1 cellular context compared by ENCODE assay signal in genomic region chr19:14555918-14556661, GRCh38.
TF ChIP-seq lines count a peak whose summit lies in the region.

No MANE protein-coding gene starts in this region.

TF ChIP-seq in H1, 55 proteins besides CTCF, POLR2A, EP300 and RAD21:
- TF ChIP-seq KDM1A (IDR thresholded peaks at IDR 0.05; ENCODE audit: borderline replicate concordance, low read length) (0 out of 2 replicates have a peak, but pooled peaks have one; percentile 24), USF2 (IDR thresholded peaks at IDR 0.05; ENCODE audit: low read length) (no peak)
